Comparison of ENCODE assay signal across 8 cellular contexts in genomic region chr2:159615936-159616733, GRCh38. TPM values are rescaled to one million over a fixed set of nuclear protein-coding genes. Genes with fewer than 3 reads are reported as not detected.
A peak's percentile ranks its signal among the peaks of the same experiment; 100 is the strongest.
DNase-seq lines count a peak whose midpoint lies in the region; ATAC-seq and TF ChIP-seq lines count a peak whose summit lies in the region.

Gene BAZ2B (minus strand): TSS chr2:159616548. CDS start chr2:159478719, 137,829 bp downstream.

- peak within 1 kb of the TSS; percentile 94 to 100 for H3K9ac ChIP-seq in stomach smooth muscle (ENCODE audit: low read length in 2 of 2)

- H3K9me3 Mint-ChIP-seq in mesothelial cell of epicardium = no peaks in the 10 kb centered on the region

- no peaks in the 10 kb centered on the region for H3K4me1 ChIP-seq in stomach smooth muscle (ENCODE audit: control insufficient read depth, insufficient read depth, low read length)

- DNase-seq in C1 segment of cervical spinal cord (lab: John Stamatoyannopoulos, UW) (peak in 12 of 14 donors; percentile 23 to 87 (median 68)), NCI-H446 treated with DMSO at 0.1 percent for 48 hours (lab: John Stamatoyannopoulos, UW) (peak; percentile 67), mesothelial cell of epicardium (ENCODE audit: low spot score in 2 of 2, unreplicated experiment in 2 of 2) (peak; percentile 39 to 63)
- DNase-seq in activated T-cell treated with anti-CD3 and anti-CD28 coated beads, Interleukin-2, amount 50 U/mL, for 1 hour = peak; percentile 41

- no peaks in the 10 kb centered on the region for H3K36me3 ChIP-seq in stomach smooth muscle (ENCODE audit: control insufficient read depth in 2 of 2, insufficient read depth in 2 of 2, low read length in 2 of 2)

- peak within 1 kb of the TSS; percentile 100 for H3K27ac Mint-ChIP-seq in mesothelial cell of epicardium

- H3K27me3 Mint-ChIP-seq in mesothelial cell of epicardium (ENCODE audit: low read depth) = no peaks in the 10 kb centered on the region

- H3K27ac ChIP-seq in stomach smooth muscle (ENCODE audit: low read length) = peak within 1 kb of the TSS; percentile 90

- peak within 1 kb of the TSS; percentile 79 to 94 for H3K4me3 ChIP-seq in stomach smooth muscle (ENCODE audit: low read length in 2 of 2)

- no peaks in the 10 kb centered on the region for H3K36me3 Mint-ChIP-seq in mesothelial cell of epicardium

- H3K4me3 Mint-ChIP-seq in mesothelial cell of epicardium = peak within 1 kb of the TSS; percentile 82

- H3K27me3 ChIP-seq in stomach smooth muscle (ENCODE audit: control insufficient read depth in 1 of 2, insufficient read depth in 2 of 2, low read length in 2 of 2) = no peaks in the 10 kb centered on the region

- TF ChIP-seq CTCF in mesothelial cell of epicardium (IDR thresholded peaks at IDR 0.05; ENCODE audit: unreplicated experiment) = no peak

- H3K4me1 Mint-ChIP-seq in mesothelial cell of epicardium = peaks cover 46% of the 10 kb centered on the region

- ATAC-seq in GM18873 (IDR thresholded peaks at IDR 0.05; ENCODE audit: low FRiP score, unreplicated experiment) = peak; percentile 27
- peak; percentile 32 for ATAC-seq in HG03097 (IDR thresholded peaks at IDR 0.05; ENCODE audit: low FRiP score, unreplicated experiment)
- ATAC-seq in esophagus mucosa = peak; percentile 55

- no peaks in the 10 kb centered on the region for H3K9me3 ChIP-seq in stomach smooth muscle (ENCODE audit: control insufficient read depth in 2 of 2, low read length in 2 of 2)

RNA-seq across cellular contexts. Expression of gene BAZ2B, which starts in this region (rescaled TPM):
- total RNA-seq in esophagus mucosa (41.4 TPM), mesothelial cell of epicardium (135 to 143 TPM (median 141 TPM) in 3 replicates)

Comparison
In these comparisons a context has a peak if more than half of its experiments do, and no peak if none do; other contexts are left out.
1. Peak in every context shown above with its lines: DNase-seq, ATAC-seq, H3K4me3 ChIP-seq and H3K27ac ChIP-seq.